ENCODE assay signal across 12 cellular contexts in the genomic region with DNA sequence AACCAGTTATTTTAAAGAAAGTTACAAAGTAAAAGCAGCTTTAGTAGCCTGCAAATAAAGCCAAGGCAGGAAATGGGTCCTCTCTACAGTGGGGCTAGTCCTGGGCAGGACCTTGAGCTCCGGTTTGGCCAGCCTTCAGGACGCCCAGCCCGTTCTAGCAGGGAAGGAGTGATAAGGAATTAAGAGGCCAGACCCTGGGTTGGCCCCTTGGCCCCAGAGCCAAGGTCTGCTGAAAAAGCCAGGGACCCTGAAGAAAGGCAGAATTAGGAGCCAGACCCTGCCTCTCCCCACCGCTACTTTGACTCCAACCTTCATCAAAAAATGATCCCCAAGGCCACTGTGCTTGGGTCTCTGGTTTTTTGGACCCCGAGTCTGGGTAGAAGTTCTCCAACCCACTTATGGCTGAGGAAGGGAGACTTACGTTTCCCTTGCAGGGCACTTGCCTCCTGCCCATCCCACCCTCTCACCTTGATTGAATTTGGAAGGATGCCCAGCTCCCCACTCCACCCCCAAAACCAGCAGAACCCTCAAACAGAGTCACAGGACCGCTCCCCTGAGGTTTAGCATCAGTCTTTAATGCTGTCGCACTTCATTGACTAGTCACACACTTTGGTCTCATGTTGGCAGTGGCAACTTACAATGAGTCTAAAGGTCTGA. TPM values are rescaled to one million over a fixed set of nuclear protein-coding genes. Genes with fewer than 3 reads are reported as not detected.
DNase-seq lines count a peak whose midpoint lies in the region; ATAC-seq, FAIRE-seq and TF ChIP-seq lines count a peak whose summit lies in the region.
"Had no signal": no experiment of that assay in that cellular context is flagged by ENCODE, and none has a peak within 500 bp of the region (broad histone marks: within the 10 kb centered on the region; RNA-seq: fewer than 3 reads in every experiment).

No MANE protein-coding gene starts in this region.

- no peaks in the 10 kb centered on the region for H3K27me3 ChIP-seq in layer of hippocampus (ENCODE audit: control insufficient read depth, insufficient read depth, low read length)
- H3K27me3 ChIP-seq in subcutaneous abdominal adipose tissue (ENCODE audit: control insufficient read depth in 5 of 5, insufficient read depth in 4 of 5, low read length in 5 of 5) = no peaks in the 10 kb centered on the region

- peaks cover 55% of the 10 kb centered on the region for H3K36me3 Mint-ChIP-seq in activated T-cell treated with anti-CD3 and anti-CD28 coated beads, Interleukin-2, amount 50 U/mL, for 24 hours (ENCODE audit: low read depth)
- H3K36me3 Mint-ChIP-seq in activated naive CD4-positive, alpha-beta T cell treated with anti-CD3 and anti-CD28 coated beads, Interleukin-2, amount 50 U/mL, for 72 hours = peaks cover 31 to 36% of the 10 kb centered on the region in 2 donors

- peak overlapping the region in 3 of 5 donors; percentile 3 to 96 (median 89) for H3K4me3 ChIP-seq in subcutaneous abdominal adipose tissue (ENCODE audit: low read depth in 1 of 5, low read length in 5 of 5)

- peak overlapping the region; percentile 88 for H3K4me3 Mint-ChIP-seq in activated T-cell treated with anti-CD3 and anti-CD28 coated beads, Interleukin-2, amount 50 U/mL, for 24 hours

- H3K4me1 Mint-ChIP-seq in activated T-cell treated with anti-CD3 and anti-CD28 coated beads, Interleukin-2, amount 50 U/mL, for 24 hours (ENCODE audit: low read depth) = peaks cover 53% of the 10 kb centered on the region

- peak overlapping the region in 3 of 5 donors; percentile 7 to 13 (median 13) for H3K9ac ChIP-seq in subcutaneous abdominal adipose tissue (ENCODE audit: low read length in 5 of 5)

- peaks cover 30 to 62% (median 47%) of the 10 kb centered on the region in 5 donors for H3K4me1 ChIP-seq in subcutaneous abdominal adipose tissue (ENCODE audit: control insufficient read depth in 5 of 5, insufficient read depth in 5 of 5, low read length in 5 of 5)

- H3K36me3 ChIP-seq in subcutaneous abdominal adipose tissue (ENCODE audit: control insufficient read depth in 5 of 5, insufficient read depth in 5 of 5, low read length in 5 of 5) = peaks cover 0 to 42% (median 27%) of the 10 kb centered on the region in 5 donors

- H3K9me3 ChIP-seq in subcutaneous abdominal adipose tissue (ENCODE audit: control insufficient read depth in 5 of 5, low read length in 5 of 5) = no peaks in the 10 kb centered on the region

- H3K27ac Mint-ChIP-seq in activated T-cell treated with anti-CD3 and anti-CD28 coated beads, Interleukin-2, amount 50 U/mL, for 24 hours = peak overlapping the region; percentile 90
- peak overlapping the region; percentile 75 to 89 for H3K27ac Mint-ChIP-seq in activated naive CD4-positive, alpha-beta T cell treated with anti-CD3 and anti-CD28 coated beads, Interleukin-2, amount 50 U/mL, for 72 hours

- no peak for TF ChIP-seq POLR2A in H54 (IDR thresholded peaks at IDR 0.05; ENCODE audit: low read depth, low read length)

- H3K27me3 Mint-ChIP-seq in activated T-cell treated with anti-CD3 and anti-CD28 coated beads, Interleukin-2, amount 50 U/mL, for 24 hours = no peaks in the 10 kb centered on the region

- H3K27ac ChIP-seq in layer of hippocampus (ENCODE audit: low read depth, low read length) (peak overlapping the region; percentile 25), subcutaneous abdominal adipose tissue (ENCODE audit: low read depth, low read length) (peak overlapping the region; percentile 98)

- ATAC-seq in activated naive CD4-positive, alpha-beta T cell treated with anti-CD3 and anti-CD28 coated beads, Interleukin-2, amount 50 U/mL, for 72 hours = no peak

- FAIRE-seq in H54 (lab: Jason Lieb, UNC) = no peak

- no peaks in the 10 kb centered on the region for H3K9me3 Mint-ChIP-seq in activated T-cell treated with anti-CD3 and anti-CD28 coated beads, Interleukin-2, amount 50 U/mL, for 24 hours
- H3K9me3 Mint-ChIP-seq in activated naive CD4-positive, alpha-beta T cell treated with anti-CD3 and anti-CD28 coated beads, Interleukin-2, amount 50 U/mL, for 72 hours = no peaks in the 10 kb centered on the region

- DNase-seq in activated T-cell treated with anti-CD3 and anti-CD28 coated beads, Interleukin-2, amount 50 U/mL, for 24 hours = no peak
- DNase-seq in activated T-cell treated with anti-CD3 and anti-CD28 coated beads for 4 hours = no peak
- DNase-seq in activated naive CD4-positive, alpha-beta T cell treated with anti-CD3 and anti-CD28 coated beads, Interleukin-2, amount 50 U/mL, for 72 hours (ENCODE audit: low spot score in 2 of 2) = no peak
- DNase-seq in H54 (ENCODE audit: insufficient read length, low spot score) = no peak
- no peak for DNase-seq in LoVo (ENCODE audit: low spot score)
- no peak for DNase-seq in activated CD4-positive, CD25-positive, alpha-beta regulatory T cell (lab: John Stamatoyannopoulos, UW)
- DNase-seq: NCI-H526 treated with DMSO at 0.1 percent for 48 hours, retina had no signal

RNA-seq across cellular contexts. Expression of a gene that starts 3.9 kb away (rescaled TPM):
- total RNA-seq in activated naive CD4-positive, alpha-beta T cell treated with anti-CD3 and anti-CD28 coated beads, Interleukin-2, amount 50 U/mL, for 72 hours = 100 to 1,000 TPM in 1 of 2 donors, 10 to 100 TPM in 1; 59.5 to 124 TPM

RNA-seq across cellular contexts. Expression of a gene that starts 15.1 kb away (rescaled TPM):
- total RNA-seq in activated naive CD4-positive, alpha-beta T cell treated with anti-CD3 and anti-CD28 coated beads, Interleukin-2, amount 50 U/mL, for 72 hours = 100 to 1,000 TPM; 116 to 118 TPM

RNA-seq across cellular contexts. Expression of a gene that starts 18.4 kb away (rescaled TPM):
- 10 to 100 TPM; 24.8 to 33.3 TPM for total RNA-seq in activated naive CD4-positive, alpha-beta T cell treated with anti-CD3 and anti-CD28 coated beads, Interleukin-2, amount 50 U/mL, for 72 hours

RNA-seq across cellular contexts. Expression of a gene that starts 39.2 kb away (rescaled TPM):
- total RNA-seq in activated naive CD4-positive, alpha-beta T cell treated with anti-CD3 and anti-CD28 coated beads, Interleukin-2, amount 50 U/mL, for 72 hours = under 1 TPM; 0.20 to 0.97 TPM
- total RNA-seq: cardiac septum, SK-MEL-5 had no signal

RNA-seq across cellular contexts. Expression of a gene that starts 57.5 kb away (rescaled TPM):
- 100 to 1,000 TPM; 111 to 129 TPM for total RNA-seq in activated naive CD4-positive, alpha-beta T cell treated with anti-CD3 and anti-CD28 coated beads, Interleukin-2, amount 50 U/mL, for 72 hours
